16 cellular contexts compared by ENCODE assay signal in genomic region chr2:232890536-232890895, GRCh38. TPM values are rescaled to one million over a fixed set of nuclear protein-coding genes. Genes with fewer than 3 reads are reported as not detected.
DNase-seq lines count a peak whose midpoint lies in the region; ATAC-seq, FAIRE-seq and TF ChIP-seq lines count a peak whose summit lies in the region.
"Had no signal": no experiment of that assay in that cellular context is flagged by ENCODE, and none has a peak within 500 bp of the region (broad histone marks: within the 10 kb centered on the region; RNA-seq: fewer than 3 reads in every experiment).

No MANE protein-coding gene starts in this region.

- in situ Hi-C loops in K562 (cut with MboI), result no loop called here

- TF ChIP-seq CTCF in K562 (IDR thresholded peaks at IDR 0.05 in 2 of 3, conservative IDR thresholded peaks at IDR 0.05 in 1 of 3; ENCODE audit: insufficient read depth in 2 of 3, low read depth in 1 of 3, low read length in 3 of 3) (no peak), tibial artery (IDR thresholded peaks at IDR 0.05) (no peak), GM10248 (IDR thresholded peaks at IDR 0.05; ENCODE audit: control extremely low read depth, extremely low read depth, low read depth, missing control alignments) (no peak)

- H3K9ac ChIP-seq in K562 (ENCODE audit: insufficient read depth in 1 of 2, low read depth in 2 of 2, low read length in 2 of 2) (peak overlapping the region in 1 of 2 experiments; percentile 81; a peak in 2 of 4 replicates), Karpas-422 (ENCODE audit: low read length) (no peak overlapping the region)

- peaks cover 30% of the 10 kb centered on the region for H3K27me3 Mint-ChIP-seq in activated T-cell treated with anti-CD3 and anti-CD28 coated beads, Interleukin-2, amount 50 U/mL, for 24 hours

- H3K9me1 ChIP-seq in K562 (ENCODE audit: control insufficient read depth, insufficient read depth, low read length), result no peaks in the 10 kb centered on the region

- intact Hi-C loops in K562 (cut with micrococcal nuclease) (no loop called here), tibial artery (cut with DNase I; ENCODE audit: low total_unique reads) (no loop called here)

- no peak for TF ChIP-seq RAD21 in K562 (CRISPR knock-in tag; conservative IDR thresholded peaks at IDR 0.05 in 1 of 2, IDR thresholded peaks at IDR 0.05 in 1 of 2)

- peaks cover 3% of the 10 kb centered on the region for H3K4me1 Mint-ChIP-seq in activated T-cell treated with anti-CD3 and anti-CD28 coated beads, Interleukin-2, amount 50 U/mL, for 24 hours (ENCODE audit: low read depth)

- peaks cover 5 to 11% of the 10 kb centered on the region in 2 experiments; a peak in 3 of 5 replicates for H3K4me1 ChIP-seq in K562 (replicated peaks in 1 of 2; ENCODE audit: control insufficient read depth in 2 of 2, insufficient read depth in 2 of 2, low read length in 2 of 2)
- peaks cover 0 to 3% (median 0%) of the 10 kb centered on the region in 4 donors for H3K4me1 ChIP-seq in tibial artery
- peaks cover 6% of the 10 kb centered on the region; the same call in 1 of the 2 replicates for H3K4me1 ChIP-seq in Karpas-422 (ENCODE audit: low read length)

- H2AFZ ChIP-seq in K562 (ENCODE audit: low read depth, low read length), result peak overlapping the region; percentile 76
- no peak overlapping the region for H2AFZ ChIP-seq in Karpas-422 (ENCODE audit: low read length)

- H3K4me3 Mint-ChIP-seq in activated T-cell treated with anti-CD3 and anti-CD28 coated beads, Interleukin-2, amount 50 U/mL, for 24 hours, result no peak overlapping the region
- H3K4me3 Mint-ChIP-seq: activated T-helper 1 cell treated with anti-CD3 and anti-CD28 coated beads, Interleukin-12 subunit alpha, Interleukin-12 subunit beta, Interleukin-2, Interleukin-4 antibody, amounts not matched to agents 30 ng/mL and 10 ng/mL and 1 ng/mL, durations not matched to agents 14 hours and 24 hours and 36 hours had no signal

- H3K27ac Mint-ChIP-seq in activated T-cell treated with anti-CD3 and anti-CD28 coated beads, Interleukin-2, amount 50 U/mL, for 24 hours, result no peak overlapping the region
- H3K27ac Mint-ChIP-seq: activated T-helper 1 cell treated with anti-CD3 and anti-CD28 coated beads, Interleukin-12 subunit alpha, Interleukin-12 subunit beta, Interleukin-2, Interleukin-4 antibody, amounts not matched to agents 30 ng/mL and 10 ng/mL and 1 ng/mL, durations not matched to agents 14 hours and 24 hours and 36 hours; CD14-positive monocyte had no signal

- no peaks in the 10 kb centered on the region for H3K9me2 ChIP-seq in Karpas-422 (replicated peaks; ENCODE audit: insufficient read depth, low read length)

- H3K36me3 ChIP-seq in K562 (ENCODE audit: control insufficient read depth, insufficient read depth, low read length) (no peaks in the 10 kb centered on the region), tibial artery (no peaks in the 10 kb centered on the region), Karpas-422 (ENCODE audit: insufficient read depth, low read length) (no peaks in the 10 kb centered on the region)

- peak; percentile 1 for DNase-seq in activated T-cell treated with anti-CD3 and anti-CD28 coated beads, Interleukin-2, amount 50 U/mL, for 1 hour
- DNase-seq in activated T-cell treated with anti-CD3 and anti-CD28 coated beads, Interleukin-2, amount 50 U/mL, for 24 hours, result no peak
- DNase-seq in K562 (ENCODE audit: extremely low read depth in 1 of 4, low spot score in 3 of 4) (no peak), mesenteric fat pad (ENCODE audit: low spot score) (peak; percentile 87), tibial artery (peak; percentile 7 to 48), GM10248 (ENCODE audit: extremely low spot score) (no peak), Karpas-422 (no peak), activated gamma-delta T cell (lab: John Stamatoyannopoulos, UW) (no peak)
- DNase-seq: activated CD4-positive, alpha-beta T cell treated with anti-CD3 and anti-CD28 coated beads, Interleukin-2, amount 50 U/mL, for 48 hours; NCI-H2171; SW 1271 had no signal

- H3K4me2 ChIP-seq in K562 (ENCODE audit: insufficient read depth, low read length) (peak overlapping the region; percentile 65), Karpas-422 (ENCODE audit: low read depth, low read length, poor library complexity, severe bottlenecking) (no peak overlapping the region)

- H3K79me2 ChIP-seq in K562 (ENCODE audit: control insufficient read depth, insufficient read depth, low read length) (no peaks in the 10 kb centered on the region), Karpas-422 (ENCODE audit: low read length) (no peaks in the 10 kb centered on the region)

- POLR2A ChIA-PET in K562 (lab: Yijun Ruan, JAX), result interaction anchor here (0.5 to 0.7 kb wide), 4 partner anchors 11 to 345 kb away, joined by 3 to 4 read pairs (median 3); no protein-coding TSS in a partner anchor
- POLR2A ChIA-PET in GM10248 (lab: Yijun Ruan, JAX), result no interaction called here

- H3K9me3 ChIP-seq in K562 (replicated peaks; ENCODE audit: control insufficient read depth, insufficient read depth, low read depth, low read length) (no peaks in the 10 kb centered on the region), tibial artery (no peaks in the 10 kb centered on the region), Karpas-422 (ENCODE audit: low read length) (no peaks in the 10 kb centered on the region)
- H3K9me3 ChIP-seq: tibial nerve had no signal

- H4K20me1 ChIP-seq in K562 (replicated peaks; ENCODE audit: control insufficient read depth, insufficient read depth, low read length) (no peaks in the 10 kb centered on the region), Karpas-422 (ENCODE audit: insufficient read depth, low read depth, low read length) (no peaks in the 10 kb centered on the region)

- no peak overlapping the region for H3K27ac ChIP-seq in K562 (ENCODE audit: extremely low read depth, low read depth, low read length)
- no peak overlapping the region for H3K27ac ChIP-seq in tibial artery
- no peak overlapping the region for H3K27ac ChIP-seq in Karpas-422 (ENCODE audit: low read length)

- 38% methylated on average over 7 of the region's 11 CpGs for WGBS in K562 (ENCODE audit: insufficient coverage, low coverage, missing lambda C conversion rate)

- CTCF ChIA-PET in K562 (lab: Yijun Ruan, JAX; ENCODE audit: low intra/inter-chr PET ratio) (no interaction called here), GM10248 (lab: Yijun Ruan, JAX) (interaction anchor here (1.1 to 1.2 kb wide), 2 partner anchors 8 to 16 kb away, joined by 3 read pairs; no protein-coding TSS in a partner anchor)

- no peak for TF ChIP-seq POLR2A in K562 (conservative IDR thresholded peaks at IDR 0.05)

- FAIRE-seq in K562 (lab: Jason Lieb, UNC), result no peak
- FAIRE-seq: A204.1, colon had no signal

- no TSS peak for BruUV-seq in K562 (replicated peaks; lab: Mats Ljungman, UMichigan)

- no peak for TF ChIP-seq EP300 in K562 (IDR thresholded peaks at IDR 0.05; ENCODE audit: low read length)

- no peak overlapping the region for H3K4me3 ChIP-seq in K562
- no peak overlapping the region for H3K4me3 ChIP-seq in tibial artery
- no peak overlapping the region for H3K4me3 ChIP-seq in Karpas-422 (ENCODE audit: low read length)

- no peaks in the 10 kb centered on the region for H3K9me3 Mint-ChIP-seq in activated T-cell treated with anti-CD3 and anti-CD28 coated beads, Interleukin-2, amount 50 U/mL, for 24 hours
- H3K9me3 Mint-ChIP-seq: activated T-helper 1 cell treated with anti-CD3 and anti-CD28 coated beads, Interleukin-12 subunit alpha, Interleukin-12 subunit beta, Interleukin-2, Interleukin-4 antibody, amounts not matched to agents 30 ng/mL and 10 ng/mL and 1 ng/mL, durations not matched to agents 14 hours and 24 hours and 36 hours had no signal

- no peaks in the 10 kb centered on the region for H3K36me3 Mint-ChIP-seq in activated T-cell treated with anti-CD3 and anti-CD28 coated beads, Interleukin-2, amount 50 U/mL, for 24 hours (ENCODE audit: low read depth)
- H3K36me3 Mint-ChIP-seq: CD14-positive monocyte had no signal

- H3K27me3 ChIP-seq in K562 (ENCODE audit: control insufficient read depth in 2 of 2, insufficient read depth in 2 of 2, low read length in 2 of 2) (peaks cover 5 to 67% of the 10 kb centered on the region in 2 experiments; a peak in 3 of 5 replicates), tibial artery (peaks cover 0 to 24% of the 10 kb centered on the region in 2 donors), Karpas-422 (ENCODE audit: low read length) (no peaks in the 10 kb centered on the region)
- H3K27me3 ChIP-seq: tibial nerve had no signal

- no peak for ATAC-seq in K562

TF ChIP-seq in K562, 482 proteins besides CTCF, POLR2A, EP300 and RAD21 (continues in another document):
- TF ChIP-seq MYBL2 (IDR thresholded peaks at IDR 0.05; ENCODE audit: low read depth) (no peak), MYBL2 (CRISPR knock-in tag; IDR thresholded peaks at IDR 0.05; ENCODE audit: borderline replicate concordance) (no peak)

RNA-seq across cellular contexts. Expression of gene SNORC, which starts 20.5 kb away (rescaled TPM):
- 1.1 and 2.1 TPM in 2 replicates for total RNA-seq in K562 (2011; cell fraction: chromatin; rRNA removed; ENCODE audit: low replicate concordance)
- total RNA-seq in K562 (2011; cell fraction: nucleolus; rRNA removed), result 0.83 and 1.8 TPM in 2 replicates
- 0.88 and 1.3 TPM in 2 replicates for total RNA-seq in K562 (2011; cell fraction: nucleoplasm; rRNA removed)
- total RNA-seq in K562 (2014; rRNA removed) (0.23 and 2.0 TPM in 2 replicates), K562 (2014; rRNA removed; fragmentation: Illumina TruSeq; extraction: Trizol) (0.16 and 0.36 TPM in 2 replicates), K562 (2015; rRNA removed; fragmentation: Illumina TruSeq; extraction: Trizol) (0.41 and 0.72 TPM in 2 replicates), K562 (2021) (0.80 and 1.7 TPM in 2 replicates), mesenteric fat pad (0.64 TPM)
- polyA plus RNA-seq in K562 (2011; rRNA removed) (0.14 and 0.32 TPM in 2 replicates), K562 (2014; fragmentation: Illumina TruSeq; extraction: Trizol) (0.25 and 1.1 TPM in 2 replicates), K562 (2014; fragmentation: Nextera tagmentation; extraction: Ambion mirVana) (not detected), K562 (2014; rRNA removed) (0.42 and 2.5 TPM in 2 replicates)
- 0.37 and 0.57 TPM in 2 replicates for polyA plus RNA-seq in K562 (2011; cell fraction: cytosol; rRNA removed)
- 2.4 and 3.1 TPM in 2 replicates for polyA plus RNA-seq in K562 (2011; cell fraction: nucleus; rRNA removed)
- 0.39 and 2.0 TPM in 2 replicates for polyA plus RNA-seq in K562 (2012)
- polyA minus RNA-seq in K562 (2011; rRNA and poly(A)+ RNA removed), result 0.07 and 0.15 TPM in 2 replicates
- polyA minus RNA-seq in K562 (2011; cell fraction: cytosol; rRNA and poly(A)+ RNA removed), result not detected in 2 replicates
- polyA minus RNA-seq in K562 (2011; cell fraction: nucleus; rRNA and poly(A)+ RNA removed), result 0.33 and 0.40 TPM in 2 replicates
- total RNA-seq in Karpas-422 (2014; rRNA removed; shearing (Covaris generic); ENCODE audit: low replicate concordance), result 1.2 and 1.9 TPM in 2 replicates
- polyA plus RNA-seq: CD14-positive monocyte had no signal

Comparison
In these comparisons a context has a peak if more than half of its experiments do, and no peak if none do; other contexts are left out.
1. DNase-seq: peak in activated T-cell treated with anti-CD3 and anti-CD28 coated beads, Interleukin-2, amount 50 U/mL, for 1 hour (single experiment), mesenteric fat pad (single experiment) and tibial artery (2 of 2); none in activated T-cell treated with anti-CD3 and anti-CD28 coated beads, Interleukin-2, amount 50 U/mL, for 24 hours (single experiment), K562 (0 of 4), GM10248 (single experiment), Karpas-422 (single experiment) and activated gamma-delta T cell (single experiment).